In genomic region chr21:42174173-42174572, GRCh38 we compare ENCODE assay signal across 1 cellular context.
TF ChIP-seq lines count a peak whose summit lies in the region.

No MANE protein-coding gene starts in this region.

TF ChIP-seq in WTC11, 78 proteins besides CTCF, POLR2A, EP300 and RAD21 (continued from another document):
- TF ChIP-seq PREB (CRISPR knock-in tag; IDR thresholded peaks at IDR 0.05; ENCODE audit: borderline replicate concordance): no peak
